1 cellular context compared by ENCODE assay signal in genomic region chr2:73907840-73908452, GRCh38.
A peak's percentile ranks its signal among the peaks of the same experiment; 100 is the strongest.
TF ChIP-seq lines count a peak whose summit lies in the region.

No MANE protein-coding gene starts in this region.

TF ChIP-seq in HEK293, 187 proteins besides CTCF, POLR2A, EP300 and RAD21 (continued from another document and continues in another):
- TF ChIP-seq ZBTB11 (tag by site-specific recombination; conservative IDR thresholded peaks at IDR 0.05; ENCODE audit: low read depth) (no peak), GLIS1 (tag by site-specific recombination; IDR thresholded peaks at IDR 0.05) (peak; percentile 97), ZNF529 (tag by site-specific recombination; IDR thresholded peaks at IDR 0.05; ENCODE audit: insufficient replicate concordance) (no peak), ZNF626 (tag by site-specific recombination; IDR thresholded peaks at IDR 0.05) (no peak), ZNF248 (tag by site-specific recombination; IDR thresholded peaks at IDR 0.05) (no peak), ZSCAN18 (tag by site-specific recombination; IDR thresholded peaks at IDR 0.05) (no peak), ZNF843 (tag by site-specific recombination; IDR thresholded peaks at IDR 0.05) (peak; percentile 19; the same call in 1 of the 2 replicates), ZNF792 (tag by site-specific recombination; IDR thresholded peaks at IDR 0.05) (no peak), ZFHX2 (tag by site-specific recombination; conservative IDR thresholded peaks at IDR 0.05) (no peak), ZNF2 (tag by site-specific recombination; IDR thresholded peaks at IDR 0.05) (no peak), ZNF133 (tag by site-specific recombination; IDR thresholded peaks at IDR 0.05) (no peak), ZIC2 (tag by site-specific recombination; IDR thresholded peaks at IDR 0.05) (peak; percentile 92), ZNF132 (tag by site-specific recombination; IDR thresholded peaks at IDR 0.05; ENCODE audit: borderline replicate concordance) (no peak), IKZF3 (tag by site-specific recombination; IDR thresholded peaks at IDR 0.05) (peak; percentile 32; the same call in 1 of the 2 replicates), HIC1 (tag by site-specific recombination; IDR thresholded peaks at IDR 0.05) (no peak), EGR2 (tag by site-specific recombination; IDR thresholded peaks at IDR 0.05; ENCODE audit: low read depth) (no peak), ZNF629 (tag by site-specific recombination; IDR thresholded peaks at IDR 0.05) (0 out of 2 replicates have a peak, but pooled peaks have one; percentile 32), ZNF837 (tag by site-specific recombination; IDR thresholded peaks at IDR 0.05) (no peak), ZNF704 (tag by site-specific recombination; IDR thresholded peaks at IDR 0.05) (no peak), TRIM28 (IDR thresholded peaks at IDR 0.05; ENCODE audit: borderline replicate concordance, low read length) (no peak), ZNF488 (tag by site-specific recombination; IDR thresholded peaks at IDR 0.05) (no peak), PRDM1 (tag by site-specific recombination; IDR thresholded peaks at IDR 0.05) (no peak), ZNF354C (tag by site-specific recombination; IDR thresholded peaks at IDR 0.05; ENCODE audit: borderline replicate concordance, low read depth) (no peak), ZNF148 (tag by site-specific recombination; IDR thresholded peaks at IDR 0.05; ENCODE audit: borderline replicate concordance) (no peak), ZNF426 (tag by site-specific recombination; IDR thresholded peaks at IDR 0.05) (no peak), AEBP2 (tag by site-specific recombination; IDR thresholded peaks at IDR 0.05; ENCODE audit: borderline replicate concordance) (no peak), ZNF791 (tag by site-specific recombination; IDR thresholded peaks at IDR 0.05) (no peak), ZXDB (tag by site-specific recombination; IDR thresholded peaks at IDR 0.05) (no peak), ZNF16 (tag by site-specific recombination; IDR thresholded peaks at IDR 0.05; ENCODE audit: low read depth) (no peak), ZNF37A (tag by site-specific recombination; IDR thresholded peaks at IDR 0.05) (no peak), ZNF404 (tag by site-specific recombination; IDR thresholded peaks at IDR 0.05) (no peak), ZNF510 (tag by site-specific recombination; IDR thresholded peaks at IDR 0.05; ENCODE audit: insufficient replicate concordance) (no peak), ZNF280D (tag by site-specific recombination; IDR thresholded peaks at IDR 0.05) (no peak), GLI2 (tag by site-specific recombination; IDR thresholded peaks at IDR 0.05; ENCODE audit: borderline replicate concordance, low read depth) (no peak), ZNF449 (tag by site-specific recombination; IDR thresholded peaks at IDR 0.05) (peak; percentile 46; the same call in 1 of the 2 replicates), ZNF654 (tag by site-specific recombination; IDR thresholded peaks at IDR 0.05; ENCODE audit: low read depth) (peak; percentile 28), ZNF777 (tag by site-specific recombination; IDR thresholded peaks at IDR 0.05; ENCODE audit: borderline replicate concordance) (no peak), ZBTB17 (tag by site-specific recombination; IDR thresholded peaks at IDR 0.05) (0 out of 2 replicates have a peak, but pooled peaks have one; percentile 41), ZSCAN4 (tag by site-specific recombination; IDR thresholded peaks at IDR 0.05) (no peak), ZNF501 (tag by site-specific recombination; IDR thresholded peaks at IDR 0.05) (no peak), SP2 (tag by site-specific recombination; IDR thresholded peaks at IDR 0.05) (peak; percentile 12; the same call in 1 of the 2 replicates), ZNF623 (tag by site-specific recombination; IDR thresholded peaks at IDR 0.05) (no peak)
